Comparison of ENCODE assay signal across 12 cellular contexts in genomic region chr11:102469196-102469821, GRCh38. TPM values are rescaled to one million over a fixed set of nuclear protein-coding genes. Genes with fewer than 3 reads are reported as not detected.
A peak's percentile ranks its signal among the peaks of the same experiment; 100 is the strongest.
DNase-seq lines count a peak whose midpoint lies in the region; ATAC-seq, FAIRE-seq and TF ChIP-seq lines count a peak whose summit lies in the region.
"Had no signal": no experiment of that assay in that cellular context is flagged by ENCODE, and none has a peak within 500 bp of the region (broad histone marks: within the 10 kb centered on the region; RNA-seq: fewer than 3 reads in every experiment).

No MANE protein-coding gene starts in this region.

- H3K27me3 ChIP-seq in liver (ENCODE audit: control insufficient read depth in 4 of 4, insufficient read depth in 4 of 4, low read length in 3 of 4) (no peaks in the 10 kb centered on the region), HepG2 (ENCODE audit: control insufficient read depth in 1 of 2, insufficient read depth in 2 of 2, low read length in 2 of 2) (no peaks in the 10 kb centered on the region), mesendoderm (ENCODE audit: insufficient read depth, low read length, poor library complexity) (no peaks in the 10 kb centered on the region)
- H3K27me3 ChIP-seq: ovary had no signal

- H3K27ac ChIP-seq in liver (ENCODE audit: low read depth in 1 of 2, low read length in 2 of 2): peak overlapping the region in 1 of 2 donors; percentile 10
- no peak overlapping the region for H3K27ac ChIP-seq in HepG2 (ENCODE audit: extremely low read length, insufficient read depth, low read length)
- H3K27ac ChIP-seq in mesendoderm (ENCODE audit: low read depth, low read length): no peak overlapping the region
- H3K27ac ChIP-seq in urinary bladder (ENCODE audit: low read depth): peak overlapping the region; percentile 11
- H3K27ac ChIP-seq: ovary had no signal

- H4K20me1 ChIP-seq in HepG2 (ENCODE audit: insufficient read depth, low read length): no peaks in the 10 kb centered on the region

- POLR2A ChIA-PET in HepG2 (lab: Yijun Ruan, JAX): no interaction called here

- H3K79me2 ChIP-seq in HepG2 (ENCODE audit: insufficient read depth, low read length) (no peaks in the 10 kb centered on the region), mesendoderm (ENCODE audit: control insufficient read depth, insufficient read depth, low read length) (no peaks in the 10 kb centered on the region)

- H3K4me3 ChIP-seq in liver (ENCODE audit: low read depth in 1 of 3, low read length in 3 of 3): no peak overlapping the region
- no peak overlapping the region for H3K4me3 ChIP-seq in HepG2 (replicated peaks in 1 of 3; ENCODE audit: insufficient read depth in 1 of 3, low read depth in 2 of 3, low read length in 3 of 3)
- H3K4me3 ChIP-seq in astrocyte of the cerebellum (ENCODE audit: low read depth, low read length): no peak overlapping the region
- H3K4me3 ChIP-seq in mesendoderm (ENCODE audit: low read length): no peak overlapping the region
- no peak overlapping the region for H3K4me3 ChIP-seq in urinary bladder (ENCODE audit: low read depth, low read length)
- H3K4me3 ChIP-seq: ovary had no signal

- H3K4me2 ChIP-seq in HepG2 (ENCODE audit: low read depth, low read length): no peak overlapping the region
- H3K4me2 ChIP-seq in mesendoderm (ENCODE audit: low read length): no peak overlapping the region

- H3K18ac ChIP-seq in mesendoderm (ENCODE audit: low read length): peak overlapping the region; percentile 68

- no peak overlapping the region for H3K4ac ChIP-seq in mesendoderm (ENCODE audit: low read depth, low read length)

- H3K4me1 Mint-ChIP-seq in CD14-positive monocyte: peaks cover 32% of the 10 kb centered on the region

- H2BK5ac ChIP-seq in mesendoderm (ENCODE audit: low read length): no peak overlapping the region

- no peaks in the 10 kb centered on the region for H3K9me3 ChIP-seq in liver (ENCODE audit: control insufficient read depth in 4 of 4, low read length in 3 of 4)
- H3K9me3 ChIP-seq in HepG2 (ENCODE audit: low read length): no peaks in the 10 kb centered on the region
- H3K9me3 ChIP-seq: ovary had no signal

- H3K4me3 Mint-ChIP-seq in CD14-positive monocyte: no peak overlapping the region

- H4K8ac ChIP-seq in mesendoderm (ENCODE audit: low read depth, low read length): no peak overlapping the region

- no peaks in the 10 kb centered on the region for H3K36me3 Mint-ChIP-seq in CD14-positive monocyte

- TF ChIP-seq RAD21 in liver (IDR thresholded peaks at IDR 0.05): no peak
- no peak for TF ChIP-seq RAD21 in HepG2 (CRISPR knock-in tag; IDR thresholded peaks at IDR 0.05)

- TF ChIP-seq POLR2A in HepG2 (IDR thresholded peaks at IDR 0.05; ENCODE audit: insufficient read depth in 1 of 2, low read depth in 2 of 2, low read length in 2 of 2): no peak

- TF ChIP-seq EP300 in HepG2 (IDR thresholded peaks at IDR 0.05; ENCODE audit: low read depth in 2 of 2, low read length in 2 of 2): no peak
- TF ChIP-seq EP300 in HepG2 (CRISPR knock-in tag; IDR thresholded peaks at IDR 0.05; ENCODE audit: borderline replicate concordance): no peak

- in situ Hi-C loops in HepG2 (cut with HindIII; ENCODE audit: extremely low pct_ligation_motif_present, low pct_unique_long_range_greater_than_20kb): no loop called here
- in situ Hi-C loops in astrocyte of the cerebellum (cut with HindIII; ENCODE audit: low sequenced_read_pairs): no loop called here

- 93% methylated on average over 8 of the region's 8 CpGs for WGBS in liver
- 98% methylated on average over 5 of the region's 8 CpGs for WGBS in HepG2 (ENCODE audit: low lambda C conversion rate)
- WGBS in mesendoderm (ENCODE audit: extremely low coverage, insufficient coverage, low lambda C conversion rate): no CpG with 5 or more reads among the region's 8 CpGs
- 65% methylated on average over 8 of the region's 8 CpGs for WGBS in urinary bladder

- no peaks in the 10 kb centered on the region for H3K79me1 ChIP-seq in mesendoderm (ENCODE audit: low read length)

- intact Hi-C loops in HepG2 (cut with micrococcal nuclease; ENCODE audit: unreplicated experiment): no loop called here
- intact Hi-C loops in CD14-positive monocyte (cut with micrococcal nuclease): no loop called here

- no TSS peak for BruUV-seq in HepG2 (replicated peaks; lab: Mats Ljungman, UMichigan)

- peaks cover 0 to 5% (median 0%) of the 10 kb centered on the region in 3 donors for H3K27me3 Mint-ChIP-seq in CD14-positive monocyte (ENCODE audit: low read depth in 3 of 3)

- H2AFZ ChIP-seq in HepG2 (ENCODE audit: low read length): no peak overlapping the region

- H3K9ac ChIP-seq in liver (ENCODE audit: low read depth in 1 of 2, low read length in 2 of 2) (no peak overlapping the region), HepG2 (ENCODE audit: insufficient read depth, low read depth, low read length) (no peak overlapping the region), mesendoderm (ENCODE audit: low read length) (no peak overlapping the region)

- H3K56ac ChIP-seq in mesendoderm (ENCODE audit: low read length): no peak overlapping the region

- no peak overlapping the region for H2BK120ac ChIP-seq in mesendoderm (ENCODE audit: low read depth, low read length)

- H2AK5ac ChIP-seq in mesendoderm (ENCODE audit: low read length): no peak overlapping the region

- no peaks in the 10 kb centered on the region for H3K36me3 ChIP-seq in liver (ENCODE audit: control insufficient read depth in 4 of 4, insufficient read depth in 3 of 4, low read depth in 1 of 4, low read length in 3 of 4)
- no peaks in the 10 kb centered on the region for H3K36me3 ChIP-seq in HepG2 (replicated peaks in 1 of 2; ENCODE audit: control insufficient read depth in 1 of 2, insufficient read depth in 2 of 2, low read length in 2 of 2)
- H3K36me3 ChIP-seq in mesendoderm (ENCODE audit: control insufficient read depth, insufficient read depth, low read length): no peaks in the 10 kb centered on the region
- no peaks in the 10 kb centered on the region for H3K36me3 ChIP-seq in urinary bladder (ENCODE audit: insufficient read depth)
- H3K36me3 ChIP-seq: ovary had no signal

- no peak overlapping the region for H3K23ac ChIP-seq in mesendoderm (ENCODE audit: low read length)

- ATAC-seq in HepG2 (no peak), GM19035 (IDR thresholded peaks at IDR 0.05; ENCODE audit: unreplicated experiment) (no peak)

- TF ChIP-seq CTCF in liver (IDR thresholded peaks at IDR 0.05; ENCODE audit: low read depth, low read length, missing input control): no peak
- TF ChIP-seq CTCF in HepG2 (CRISPR knock-in tag; IDR thresholded peaks at IDR 0.05): no peak
- no peak for TF ChIP-seq CTCF in astrocyte of the cerebellum (IDR thresholded peaks at IDR 0.05; ENCODE audit: low read depth, low read length, missing control alignments)
- TF ChIP-seq CTCF in CD14-positive monocyte (IDR thresholded peaks at IDR 0.05): no peak

- DNase-seq in HepG2 (ENCODE audit: low spot score) (no peak), astrocyte of the cerebellum (ENCODE audit: low read depth) (peak; percentile 37), mesendoderm (no peak), NCI-H82 treated with DMSO at 0.1 percent for 48 hours (lab: John Stamatoyannopoulos, UW; ENCODE audit: unreplicated experiment) (no peak), CD14-positive monocyte (ENCODE audit: low spot score) (no peak)
- DNase-seq: activated CD8-positive, alpha-beta memory T cell treated with anti-CD3 and anti-CD28 coated beads, Interleukin-2, amount 50 U/mL, for 48 hours; cortex of kidney; NCI-H1436 treated with DMSO at 0.1 percent for 48 hours had no signal

- peak overlapping the region in 1 of 7 donors; percentile 52 for H3K27ac Mint-ChIP-seq in CD14-positive monocyte

- FAIRE-seq in HepG2 (lab: Jason Lieb, UNC): no peak

- H3K4me1 ChIP-seq in liver (ENCODE audit: control insufficient read depth in 4 of 4, insufficient read depth in 4 of 4, low read length in 3 of 4): peaks cover 0 to 8% (median under 1%) of the 10 kb centered on the region in 4 donors
- H3K4me1 ChIP-seq in HepG2 (ENCODE audit: insufficient read depth, low read length): peaks cover 82% of the 10 kb centered on the region
- H3K4me1 ChIP-seq in mesendoderm (ENCODE audit: control insufficient read depth, low read depth, low read length): no peaks in the 10 kb centered on the region
- H3K4me1 ChIP-seq in urinary bladder (ENCODE audit: insufficient read depth): no peaks in the 10 kb centered on the region

- CTCF ChIA-PET in HepG2 (lab: Yijun Ruan, JAX; ENCODE audit: low intra/inter-chr PET ratio, low total read pairs): no interaction called here

- H2BK15ac ChIP-seq in mesendoderm (replicated peaks; ENCODE audit: low read depth): no peak overlapping the region

- H4K5ac ChIP-seq in mesendoderm (ENCODE audit: low read length): no peak overlapping the region

- no peaks in the 10 kb centered on the region for H3K9me3 Mint-ChIP-seq in CD14-positive monocyte

TF ChIP-seq in liver, 16 proteins besides CTCF, POLR2A, EP300 and RAD21 (continues in another document):
- no peak for TF ChIP-seq FOXA1 (IDR thresholded peaks at IDR 0.05)

RNA-seq across cellular contexts. Expression of gene TMEM123, which starts 16.7 kb away (rescaled TPM):
- 100 to 1,000 TPM; 105 to 140 TPM for total RNA-seq in liver
- polyA plus RNA-seq in liver: 100 to 1,000 TPM; 101 to 109 TPM
- 265 and 365 TPM in 2 replicates for total RNA-seq in HepG2 (2016; rRNA removed; fragmentation: Illumina TruSeq; extraction: Trizol)
- 106 and 111 TPM in 2 replicates for total RNA-seq in HepG2 (2016; cell fraction: cytosol; rRNA removed; fragmentation: Illumina TruSeq; extraction: Trizol; ENCODE audit: low read depth)
- 253 and 367 TPM in 2 replicates for total RNA-seq in HepG2 (2016; cell fraction: insoluble cytoplasmic fraction; rRNA removed; fragmentation: Illumina TruSeq; extraction: Trizol)
- 267 and 271 TPM in 2 replicates for total RNA-seq in HepG2 (2016; cell fraction: membrane; rRNA removed; fragmentation: Illumina TruSeq; extraction: Trizol)
- 271 and 302 TPM in 2 replicates for total RNA-seq in HepG2 (2016; cell fraction: nucleus; rRNA removed; fragmentation: Illumina TruSeq; extraction: Trizol)
- 2,108 and 2,761 TPM in 2 replicates for polyA plus RNA-seq in HepG2 (2011; rRNA removed)
- 1,026 and 1,553 TPM in 2 replicates for polyA plus RNA-seq in HepG2 (2011; cell fraction: cytosol; rRNA removed)
- 209 and 224 TPM in 2 replicates for polyA plus RNA-seq in HepG2 (2011; cell fraction: nucleus; rRNA removed)
- 787 and 938 TPM in 2 replicates for polyA plus RNA-seq in HepG2 (2012)
- polyA plus RNA-seq in HepG2 (2016; cell fraction: cytosol; fragmentation: Illumina TruSeq; extraction: Trizol; ENCODE audit: low read depth): 159 and 182 TPM in 2 replicates
- 316 and 330 TPM in 2 replicates for polyA plus RNA-seq in HepG2 (2016; cell fraction: insoluble cytoplasmic fraction; fragmentation: Illumina TruSeq; extraction: Trizol; ENCODE audit: low read depth)
- polyA plus RNA-seq in HepG2 (2016; cell fraction: membrane; fragmentation: Illumina TruSeq; extraction: Trizol; ENCODE audit: low read depth): 230 and 256 TPM in 2 replicates
- polyA plus RNA-seq in HepG2 (2016; cell fraction: nucleus; fragmentation: Illumina TruSeq; extraction: Trizol; ENCODE audit: insufficient read depth, low read depth): 368 and 391 TPM in 2 replicates
- 117 and 454 TPM in 2 replicates for polyA minus RNA-seq in HepG2 (2011; rRNA and poly(A)+ RNA removed; ENCODE audit: low replicate concordance)
- polyA minus RNA-seq in HepG2 (2011; cell fraction: cytosol; rRNA and poly(A)+ RNA removed): 1,086 and 1,277 TPM in 2 replicates
- 441 and 760 TPM in 2 replicates for polyA minus RNA-seq in HepG2 (2011; cell fraction: nucleus; rRNA and poly(A)+ RNA removed)
- 71.2 TPM for polyA plus RNA-seq in mesendoderm (2013, experiment 1 of 2)
- polyA plus RNA-seq in mesendoderm (2013, experiment 2 of 2): 71.7 TPM
- 188 TPM for total RNA-seq in urinary bladder
- 98.0 TPM for polyA plus RNA-seq in urinary bladder
- polyA plus RNA-seq in CD14-positive monocyte: 100 to 1,000 TPM; 263 to 368 TPM
